In genomic region chr12:113860059-113860820, GRCh38 we compare ENCODE assay signal across 15 cellular contexts.
DNase-seq lines count a peak whose midpoint lies in the region; ATAC-seq, FAIRE-seq and TF ChIP-seq lines count a peak whose summit lies in the region.
"Had no signal": no experiment of that assay in that cellular context is flagged by ENCODE, and none has a peak within 500 bp of the region (broad histone marks: within the 10 kb centered on the region; RNA-seq: fewer than 3 reads in every experiment).

No MANE protein-coding gene starts in this region.

- DNase-seq in SIG-M5 treated with dmso at 0.1 percent for 504 hours (lab: John Stamatoyannopoulos, UW; ENCODE audit: unreplicated experiment) (peak; percentile 39), SIG-M5 (lab: John Stamatoyannopoulos, UW) (no peak), NCI-H2171 treated with DMSO at 0.1 percent for 48 hours (lab: John Stamatoyannopoulos, UW) (peak; percentile 82), bronchial epithelial cell (ENCODE audit: low read depth) (no peak), retina (peak; percentile 51), NCI-H345 (lab: John Stamatoyannopoulos, UW) (no peak), T-helper 1 cell (no peak)
- no peak for DNase-seq in activated naive CD8-positive, alpha-beta T cell treated with anti-CD3 and anti-CD28 coated beads, Interleukin-2, amount 50 U/mL, for 24 hours
- DNase-seq: activated CD8-positive, alpha-beta T cell treated with anti-CD3 and anti-CD28 coated beads for 36 hours; activated gamma-delta T cell treated with Interleukin-2 at 50 U/mL for 16 hours; DMS79; esophagus squamous epithelium; NCI-H774; T-cell had no signal

- no peak overlapping the region for H3K4me3 Mint-ChIP-seq in activated naive CD8-positive, alpha-beta T cell treated with anti-CD3 and anti-CD28 coated beads, Interleukin-2, amount 50 U/mL, for 24 hours
- H3K4me3 Mint-ChIP-seq: activated CD8-positive, alpha-beta T cell treated with anti-CD3 and anti-CD28 coated beads for 36 hours; T-cell had no signal

- H3K36me3 ChIP-seq in bronchial epithelial cell (ENCODE audit: control insufficient read depth, insufficient read depth, low read length): peaks cover 2% of the 10 kb centered on the region

- H3K36me3 Mint-ChIP-seq in activated naive CD8-positive, alpha-beta T cell treated with anti-CD3 and anti-CD28 coated beads, Interleukin-2, amount 50 U/mL, for 24 hours (ENCODE audit: low read depth): peaks cover 12% of the 10 kb centered on the region

- FAIRE-seq in bronchial epithelial cell (lab: Jason Lieb, UNC): peak; percentile 73

- peaks cover 34% of the 10 kb centered on the region for H3K4me1 Mint-ChIP-seq in activated naive CD8-positive, alpha-beta T cell treated with anti-CD3 and anti-CD28 coated beads, Interleukin-2, amount 50 U/mL, for 24 hours

- TF ChIP-seq CTCF in bronchial epithelial cell (IDR thresholded peaks at IDR 0.05; ENCODE audit: insufficient read depth, low read length, severe bottlenecking): no peak

- H3K4me3 ChIP-seq in bronchial epithelial cell (ENCODE audit: low read depth, low read length): no peak overlapping the region
- H3K4me3 ChIP-seq: esophagus squamous epithelium, tibial nerve had no signal

- ATAC-seq in activated naive CD8-positive, alpha-beta T cell treated with anti-CD3 and anti-CD28 coated beads, Interleukin-2, amount 50 U/mL, for 24 hours: no peak
- ATAC-seq: activated CD8-positive, alpha-beta T cell treated with anti-CD3 and anti-CD28 coated beads for 36 hours; T-cell had no signal

- no peaks in the 10 kb centered on the region for H3K27me3 Mint-ChIP-seq in activated naive CD8-positive, alpha-beta T cell treated with anti-CD3 and anti-CD28 coated beads, Interleukin-2, amount 50 U/mL, for 24 hours
- H3K27me3 Mint-ChIP-seq: activated CD8-positive, alpha-beta T cell treated with anti-CD3 and anti-CD28 coated beads for 36 hours; T-cell had no signal

- no peak overlapping the region for H3K27ac Mint-ChIP-seq in activated naive CD8-positive, alpha-beta T cell treated with anti-CD3 and anti-CD28 coated beads, Interleukin-2, amount 50 U/mL, for 24 hours
- H3K27ac Mint-ChIP-seq: activated CD8-positive, alpha-beta T cell treated with anti-CD3 and anti-CD28 coated beads for 36 hours; T-cell had no signal

- no peaks in the 10 kb centered on the region for H3K9me3 Mint-ChIP-seq in activated naive CD8-positive, alpha-beta T cell treated with anti-CD3 and anti-CD28 coated beads, Interleukin-2, amount 50 U/mL, for 24 hours
- H3K9me3 Mint-ChIP-seq: activated CD8-positive, alpha-beta T cell treated with anti-CD3 and anti-CD28 coated beads for 36 hours; T-cell had no signal

- no peaks in the 10 kb centered on the region for H3K27me3 ChIP-seq in bronchial epithelial cell (ENCODE audit: control insufficient read depth, insufficient read depth, low read length)
- H3K27me3 ChIP-seq: esophagus squamous epithelium, tibial nerve had no signal

Comparison
In these comparisons a context has a peak if more than half of its experiments do, and no peak if none do; other contexts are left out.
1. DNase-seq: peak in SIG-M5 treated with dmso at 0.1 percent for 504 hours (single experiment), NCI-H2171 treated with DMSO at 0.1 percent for 48 hours (single experiment) and retina (single experiment); none in SIG-M5 (single experiment), bronchial epithelial cell (single experiment), activated naive CD8-positive, alpha-beta T cell treated with anti-CD3 and anti-CD28 coated beads, Interleukin-2, amount 50 U/mL, for 24 hours (single experiment), NCI-H345 (single experiment) and T-helper 1 cell (0 of 5).